Comparison of ENCODE assay signal across 1 cellular context in the genomic region with DNA sequence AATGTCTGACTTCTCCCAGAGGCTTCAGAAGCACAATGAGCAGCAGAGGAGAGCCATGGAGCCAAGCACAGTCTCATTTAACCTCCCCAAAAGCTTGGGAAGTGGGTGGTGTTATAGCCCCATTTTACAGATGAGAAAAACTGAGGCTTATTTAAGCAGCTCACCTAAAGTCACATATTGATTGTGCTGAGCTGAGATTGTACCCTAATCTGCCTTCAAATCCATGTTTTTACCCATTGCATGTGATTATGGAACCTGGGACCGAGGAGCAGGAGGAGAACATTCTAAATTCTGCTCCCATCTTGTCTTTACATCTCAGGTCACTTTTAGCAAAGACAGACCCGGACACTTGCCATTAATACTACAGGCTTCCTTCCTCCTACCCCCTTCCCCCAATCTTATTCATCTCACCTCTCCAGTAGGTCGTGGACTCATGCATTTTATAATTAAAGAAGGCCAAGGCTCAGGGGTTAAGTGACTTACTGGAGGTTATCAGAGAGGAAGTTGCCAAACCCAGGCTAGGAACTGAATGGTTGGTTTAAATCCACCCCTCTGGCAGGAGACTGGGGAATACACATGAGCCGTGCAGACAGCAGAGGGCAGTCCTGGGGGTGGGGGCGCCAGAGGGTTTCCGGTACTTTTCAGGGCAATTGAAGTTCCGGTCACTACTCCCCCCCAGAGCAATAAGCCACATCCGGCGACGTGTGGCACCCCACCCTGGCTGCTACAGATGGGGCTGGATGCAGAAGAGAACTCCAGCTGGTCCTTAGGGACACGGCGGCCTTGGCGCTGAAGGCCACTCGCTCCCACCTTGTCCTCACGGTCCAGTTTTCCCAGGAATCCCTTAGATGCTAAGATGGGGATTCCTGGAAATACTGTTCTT.
TF ChIP-seq lines count a peak whose summit lies in the region.

No MANE protein-coding gene starts in this region.

TF ChIP-seq in HepG2, 621 proteins besides CTCF, POLR2A, EP300 and RAD21 (continued from another document and continues in another):
- peak; percentile 21 for TF ChIP-seq ASH2L (IDR thresholded peaks at IDR 0.05; ENCODE audit: insufficient read length, low read depth, low read length)
- TF ChIP-seq PHF20 (CRISPR knock-in tag; IDR thresholded peaks at IDR 0.05): peak; percentile 80
- no peak for TF ChIP-seq PAF1 (CRISPR knock-in tag; IDR thresholded peaks at IDR 0.05)
- no peak for TF ChIP-seq ZNF724P (CRISPR knock-in tag; IDR thresholded peaks at IDR 0.05; ENCODE audit: borderline replicate concordance)
- TF ChIP-seq, protein P1, sequence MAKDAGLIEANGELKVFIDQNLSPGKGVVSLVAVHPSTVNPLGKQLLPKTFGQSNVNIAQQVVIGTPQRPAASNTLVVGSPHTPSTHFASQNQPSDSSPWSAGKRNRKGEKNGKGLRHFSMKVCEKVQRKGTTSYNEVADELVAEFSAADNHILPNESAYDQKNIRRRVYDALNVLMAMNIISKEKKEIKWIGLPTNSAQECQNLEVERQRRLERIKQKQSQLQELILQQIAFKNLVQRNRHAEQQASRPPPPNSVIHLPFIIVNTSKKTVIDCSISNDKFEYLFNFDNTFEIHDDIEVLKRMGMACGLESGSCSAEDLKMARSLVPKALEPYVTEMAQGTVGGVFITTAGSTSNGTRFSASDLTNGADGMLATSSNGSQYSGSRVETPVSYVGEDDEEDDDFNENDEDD (CRISPR knock-in tag; IDR thresholded peaks at IDR 0.05; ENCODE audit: borderline replicate concordance): no peak
- TF ChIP-seq KLF6 (CRISPR knock-in tag; IDR thresholded peaks at IDR 0.05): no peak
- no peak for TF ChIP-seq ZNF263 (CRISPR knock-in tag; IDR thresholded peaks at IDR 0.05)
- TF ChIP-seq, protein P2, sequence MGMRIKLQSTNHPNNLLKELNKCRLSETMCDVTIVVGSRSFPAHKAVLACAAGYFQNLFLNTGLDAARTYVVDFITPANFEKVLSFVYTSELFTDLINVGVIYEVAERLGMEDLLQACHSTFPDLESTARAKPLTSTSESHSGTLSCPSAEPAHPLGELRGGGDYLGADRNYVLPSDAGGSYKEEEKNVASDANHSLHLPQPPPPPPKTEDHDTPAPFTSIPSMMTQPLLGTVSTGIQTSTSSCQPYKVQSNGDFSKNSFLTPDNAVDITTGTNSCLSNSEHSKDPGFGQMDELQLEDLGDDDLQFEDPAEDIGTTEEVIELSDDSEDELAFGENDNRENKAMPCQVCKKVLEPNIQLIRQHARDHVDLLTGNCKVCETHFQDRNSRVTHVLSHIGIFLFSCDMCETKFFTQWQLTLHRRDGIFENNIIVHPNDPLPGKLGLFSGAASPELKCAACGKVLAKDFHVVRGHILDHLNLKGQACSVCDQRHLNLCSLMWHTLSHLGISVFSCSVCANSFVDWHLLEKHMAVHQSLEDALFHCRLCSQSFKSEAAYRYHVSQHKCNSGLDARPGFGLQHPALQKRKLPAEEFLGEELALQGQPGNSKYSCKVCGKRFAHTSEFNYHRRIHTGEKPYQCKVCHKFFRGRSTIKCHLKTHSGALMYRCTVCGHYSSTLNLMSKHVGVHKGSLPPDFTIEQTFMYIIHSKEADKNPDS (CRISPR knock-in tag; IDR thresholded peaks at IDR 0.05): peak; percentile 30; the same call in 1 of the 2 replicates
- TF ChIP-seq GLI4 (CRISPR knock-in tag; IDR thresholded peaks at IDR 0.05; ENCODE audit: borderline replicate concordance): no peak
- 0 out of 2 replicates have a peak, but pooled peaks have one; percentile 26 for TF ChIP-seq RCOR2 (CRISPR knock-in tag; IDR thresholded peaks at IDR 0.05)
- no peak for TF ChIP-seq NFE2 (CRISPR knock-in tag; IDR thresholded peaks at IDR 0.05)
- peak; percentile 30; the same call in 1 of the 2 replicates for TF ChIP-seq HMG20A (CRISPR knock-in tag; IDR thresholded peaks at IDR 0.05; ENCODE audit: borderline replicate concordance)
- TF ChIP-seq HNRNPH1 (optimal IDR thresholded peaks at IDR 0.05; ENCODE audit: low read depth, low read length): no peak
- TF ChIP-seq ZFP37 (CRISPR knock-in tag; IDR thresholded peaks at IDR 0.05; ENCODE audit: borderline replicate concordance): no peak
- TF ChIP-seq, protein P3, sequence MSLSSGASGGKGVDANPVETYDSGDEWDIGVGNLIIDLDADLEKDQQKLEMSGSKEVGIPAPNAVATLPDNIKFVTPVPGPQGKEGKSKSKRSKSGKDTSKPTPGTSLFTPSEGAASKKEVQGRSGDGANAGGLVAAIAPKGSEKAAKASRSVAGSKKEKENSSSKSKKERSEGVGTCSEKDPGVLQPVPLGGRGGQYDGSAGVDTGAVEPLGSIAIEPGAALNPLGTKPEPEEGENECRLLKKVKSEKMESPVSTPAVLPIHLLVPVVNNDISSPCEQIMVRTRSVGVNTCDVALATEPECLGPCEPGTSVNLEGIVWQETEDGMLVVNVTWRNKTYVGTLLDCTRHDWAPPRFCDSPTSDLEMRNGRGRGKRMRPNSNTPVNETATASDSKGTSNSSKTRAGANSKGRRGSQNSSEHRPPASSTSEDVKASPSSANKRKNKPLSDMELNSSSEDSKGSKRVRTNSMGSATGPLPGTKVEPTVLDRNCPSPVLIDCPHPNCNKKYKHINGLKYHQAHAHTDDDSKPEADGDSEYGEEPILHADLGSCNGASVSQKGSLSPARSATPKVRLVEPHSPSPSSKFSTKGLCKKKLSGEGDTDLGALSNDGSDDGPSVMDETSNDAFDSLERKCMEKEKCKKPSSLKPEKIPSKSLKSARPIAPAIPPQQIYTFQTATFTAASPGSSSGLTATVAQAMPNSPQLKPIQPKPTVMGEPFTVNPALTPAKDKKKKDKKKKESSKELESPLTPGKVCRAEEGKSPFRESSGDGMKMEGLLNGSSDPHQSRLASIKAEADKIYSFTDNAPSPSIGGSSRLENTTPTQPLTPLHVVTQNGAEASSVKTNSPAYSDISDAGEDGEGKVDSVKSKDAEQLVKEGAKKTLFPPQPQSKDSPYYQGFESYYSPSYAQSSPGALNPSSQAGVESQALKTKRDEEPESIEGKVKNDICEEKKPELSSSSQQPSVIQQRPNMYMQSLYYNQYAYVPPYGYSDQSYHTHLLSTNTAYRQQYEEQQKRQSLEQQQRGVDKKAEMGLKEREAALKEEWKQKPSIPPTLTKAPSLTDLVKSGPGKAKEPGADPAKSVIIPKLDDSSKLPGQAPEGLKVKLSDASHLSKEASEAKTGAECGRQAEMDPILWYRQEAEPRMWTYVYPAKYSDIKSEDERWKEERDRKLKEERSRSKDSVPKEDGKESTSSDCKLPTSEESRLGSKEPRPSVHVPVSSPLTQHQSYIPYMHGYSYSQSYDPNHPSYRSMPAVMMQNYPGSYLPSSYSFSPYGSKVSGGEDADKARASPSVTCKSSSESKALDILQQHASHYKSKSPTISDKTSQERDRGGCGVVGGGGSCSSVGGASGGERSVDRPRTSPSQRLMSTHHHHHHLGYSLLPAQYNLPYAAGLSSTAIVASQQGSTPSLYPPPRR (CRISPR knock-in tag; IDR thresholded peaks at IDR 0.05; ENCODE audit: borderline replicate concordance): peak; percentile 63; the same call in 1 of the 2 replicates
- 0 out of 2 replicates have a peak, but pooled peaks have one; percentile 40 for TF ChIP-seq HDAC1 (CRISPR knock-in tag; IDR thresholded peaks at IDR 0.05)
- no peak for TF ChIP-seq CHCHD3 (CRISPR knock-in tag; IDR thresholded peaks at IDR 0.05)
- TF ChIP-seq MEF2D (CRISPR knock-in tag; IDR thresholded peaks at IDR 0.05): peak; percentile 44; the same call in 1 of the 2 replicates
- no peak for TF ChIP-seq CBX2 (IDR thresholded peaks at IDR 0.05; ENCODE audit: low read depth, low read length)
- TF ChIP-seq CBX2 (CRISPR knock-in tag; IDR thresholded peaks at IDR 0.05; ENCODE audit: low read depth): no peak
- 0 out of 2 replicates have a peak, but pooled peaks have one; percentile 29 for TF ChIP-seq ZNF350 (CRISPR knock-in tag; IDR thresholded peaks at IDR 0.05; ENCODE audit: borderline replicate concordance, low read depth)
- TF ChIP-seq, protein P4, sequence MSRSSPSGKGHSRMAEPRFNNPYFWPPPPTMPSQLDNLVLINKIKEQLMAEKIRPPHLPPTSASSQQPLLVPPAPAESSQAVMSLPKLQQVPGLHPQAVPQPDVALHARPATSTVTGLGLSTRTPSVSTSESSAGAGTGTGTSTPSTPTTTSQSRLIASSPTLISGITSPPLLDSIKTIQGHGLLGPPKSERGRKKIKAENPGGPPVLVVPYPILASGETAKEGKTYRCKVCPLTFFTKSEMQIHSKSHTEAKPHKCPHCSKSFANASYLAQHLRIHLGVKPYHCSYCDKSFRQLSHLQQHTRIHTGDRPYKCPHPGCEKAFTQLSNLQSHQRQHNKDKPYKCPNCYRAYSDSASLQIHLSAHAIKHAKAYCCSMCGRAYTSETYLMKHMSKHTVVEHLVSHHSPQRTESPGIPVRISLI (CRISPR knock-in tag; IDR thresholded peaks at IDR 0.05; ENCODE audit: borderline replicate concordance): no peak
- TF ChIP-seq, protein P5, sequence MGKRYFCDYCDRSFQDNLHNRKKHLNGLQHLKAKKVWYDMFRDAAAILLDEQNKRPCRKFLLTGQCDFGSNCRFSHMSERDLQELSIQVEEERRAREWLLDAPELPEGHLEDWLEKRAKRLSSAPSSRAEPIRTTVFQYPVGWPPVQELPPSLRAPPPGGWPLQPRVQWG (CRISPR knock-in tag; IDR thresholded peaks at IDR 0.05; ENCODE audit: borderline replicate concordance, low read depth): no peak
- TF ChIP-seq, protein P6, sequence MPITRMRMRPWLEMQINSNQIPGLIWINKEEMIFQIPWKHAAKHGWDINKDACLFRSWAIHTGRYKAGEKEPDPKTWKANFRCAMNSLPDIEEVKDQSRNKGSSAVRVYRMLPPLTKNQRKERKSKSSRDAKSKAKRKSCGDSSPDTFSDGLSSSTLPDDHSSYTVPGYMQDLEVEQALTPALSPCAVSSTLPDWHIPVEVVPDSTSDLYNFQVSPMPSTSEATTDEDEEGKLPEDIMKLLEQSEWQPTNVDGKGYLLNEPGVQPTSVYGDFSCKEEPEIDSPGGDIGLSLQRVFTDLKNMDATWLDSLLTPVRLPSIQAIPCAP (CRISPR knock-in tag; IDR thresholded peaks at IDR 0.05; ENCODE audit: low read depth): no peak
- TF ChIP-seq, protein P7, sequence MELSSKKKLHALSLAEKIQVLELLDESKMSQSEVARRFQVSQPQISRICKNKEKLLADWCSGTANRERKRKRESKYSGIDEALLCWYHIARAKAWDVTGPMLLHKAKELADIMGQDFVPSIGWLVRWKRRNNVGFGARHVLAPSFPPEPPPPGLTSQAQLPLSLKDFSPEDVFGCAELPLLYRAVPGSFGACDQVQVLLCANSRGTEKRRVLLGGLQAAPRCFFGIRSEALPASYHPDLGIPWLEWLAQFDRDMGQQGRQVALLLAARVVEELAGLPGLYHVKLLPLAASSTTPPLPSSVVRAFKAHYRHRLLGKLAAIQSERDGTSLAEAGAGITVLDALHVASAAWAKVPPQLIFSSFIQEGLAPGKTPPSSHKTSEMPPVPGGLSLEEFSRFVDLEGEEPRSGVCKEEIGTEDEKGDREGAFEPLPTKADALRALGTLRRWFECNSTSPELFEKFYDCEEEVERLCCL (CRISPR knock-in tag; IDR thresholded peaks at IDR 0.05; ENCODE audit: borderline replicate concordance): peak; percentile 57; the same call in 1 of the 2 replicates
- no peak for TF ChIP-seq MAF1 (CRISPR knock-in tag; IDR thresholded peaks at IDR 0.05; ENCODE audit: borderline replicate concordance)
- TF ChIP-seq RBAK (CRISPR knock-in tag; IDR thresholded peaks at IDR 0.05): no peak
- TF ChIP-seq, protein P8, sequence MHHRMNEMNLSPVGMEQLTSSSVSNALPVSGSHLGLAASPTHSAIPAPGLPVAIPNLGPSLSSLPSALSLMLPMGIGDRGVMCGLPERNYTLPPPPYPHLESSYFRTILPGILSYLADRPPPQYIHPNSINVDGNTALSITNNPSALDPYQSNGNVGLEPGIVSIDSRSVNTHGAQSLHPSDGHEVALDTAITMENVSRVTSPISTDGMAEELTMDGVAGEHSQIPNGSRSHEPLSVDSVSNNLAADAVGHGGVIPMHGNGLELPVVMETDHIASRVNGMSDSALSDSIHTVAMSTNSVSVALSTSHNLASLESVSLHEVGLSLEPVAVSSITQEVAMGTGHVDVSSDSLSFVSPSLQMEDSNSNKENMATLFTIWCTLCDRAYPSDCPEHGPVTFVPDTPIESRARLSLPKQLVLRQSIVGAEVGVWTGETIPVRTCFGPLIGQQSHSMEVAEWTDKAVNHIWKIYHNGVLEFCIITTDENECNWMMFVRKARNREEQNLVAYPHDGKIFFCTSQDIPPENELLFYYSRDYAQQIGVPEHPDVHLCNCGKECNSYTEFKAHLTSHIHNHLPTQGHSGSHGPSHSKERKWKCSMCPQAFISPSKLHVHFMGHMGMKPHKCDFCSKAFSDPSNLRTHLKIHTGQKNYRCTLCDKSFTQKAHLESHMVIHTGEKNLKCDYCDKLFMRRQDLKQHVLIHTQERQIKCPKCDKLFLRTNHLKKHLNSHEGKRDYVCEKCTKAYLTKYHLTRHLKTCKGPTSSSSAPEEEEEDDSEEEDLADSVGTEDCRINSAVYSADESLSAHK (CRISPR knock-in tag; IDR thresholded peaks at IDR 0.05; ENCODE audit: borderline replicate concordance): no peak
- TF ChIP-seq REXO4 (CRISPR knock-in tag; IDR thresholded peaks at IDR 0.05; ENCODE audit: borderline replicate concordance): no peak
- no peak for TF ChIP-seq SIX4 (CRISPR knock-in tag; IDR thresholded peaks at IDR 0.05)
- TF ChIP-seq ZNF780A (CRISPR knock-in tag; IDR thresholded peaks at IDR 0.05): no peak
- no peak for TF ChIP-seq MAFK (conservative IDR thresholded peaks at IDR 0.05 in 1 of 2, IDR thresholded peaks at IDR 0.05 in 1 of 2; ENCODE audit: low read length in 2 of 2)
- no peak for TF ChIP-seq XBP1 (CRISPR knock-in tag; IDR thresholded peaks at IDR 0.05)
- TF ChIP-seq HOXA3 (CRISPR knock-in tag; IDR thresholded peaks at IDR 0.05): no peak; the same call in 1 of the 2 replicates
- TF ChIP-seq, protein P9, sequence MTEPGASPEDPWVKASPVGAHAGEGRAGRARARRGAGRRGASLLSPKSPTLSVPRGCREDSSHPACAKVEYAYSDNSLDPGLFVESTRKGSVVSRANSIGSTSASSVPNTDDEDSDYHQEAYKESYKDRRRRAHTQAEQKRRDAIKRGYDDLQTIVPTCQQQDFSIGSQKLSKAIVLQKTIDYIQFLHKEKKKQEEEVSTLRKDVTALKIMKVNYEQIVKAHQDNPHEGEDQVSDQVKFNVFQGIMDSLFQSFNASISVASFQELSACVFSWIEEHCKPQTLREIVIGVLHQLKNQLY (CRISPR knock-in tag; IDR thresholded peaks at IDR 0.05): no peak
- no peak for TF ChIP-seq ZFP36L2 (CRISPR knock-in tag; IDR thresholded peaks at IDR 0.05)
- no peak for TF ChIP-seq KDM5B (CRISPR knock-in tag; IDR thresholded peaks at IDR 0.05; ENCODE audit: borderline replicate concordance)
- peak; percentile 55 for TF ChIP-seq BCL6 (CRISPR knock-in tag; IDR thresholded peaks at IDR 0.05)
- TF ChIP-seq ZSCAN12 (CRISPR knock-in tag; IDR thresholded peaks at IDR 0.05): no peak
- peak; percentile 21 for TF ChIP-seq SMC3 (IDR thresholded peaks at IDR 0.05; ENCODE audit: low read length)
- TF ChIP-seq POGZ (CRISPR knock-in tag; IDR thresholded peaks at IDR 0.05): peak; percentile 43; the same call in 1 of the 2 replicates
- no peak for TF ChIP-seq ZBTB8A (CRISPR knock-in tag; IDR thresholded peaks at IDR 0.05; ENCODE audit: borderline replicate concordance, low read depth)
- TF ChIP-seq ARNT2 (CRISPR knock-in tag; IDR thresholded peaks at IDR 0.05; ENCODE audit: low read depth): no peak
- no peak for TF ChIP-seq SOX6 (IDR thresholded peaks at IDR 0.05)
- peak; percentile 25; the same call in 1 of the 2 replicates for TF ChIP-seq SOX6 (CRISPR knock-in tag; IDR thresholded peaks at IDR 0.05)
- 0 out of 2 replicates have a peak, but pooled peaks have one; percentile 31 for TF ChIP-seq NKX3-1 (CRISPR knock-in tag; IDR thresholded peaks at IDR 0.05)
